Comparison of ENCODE assay signal across 8 cellular contexts in genomic region chr6:11324453-11325023, GRCh38.
DNase-seq lines count a peak whose midpoint lies in the region; FAIRE-seq and TF ChIP-seq lines count a peak whose summit lies in the region.

No MANE protein-coding gene starts in this region.

- peaks cover 48% of the 10 kb centered on the region for H3K4me1 ChIP-seq in HAP-1
- H3K4me1 ChIP-seq in neuronal stem cell (ENCODE audit: control insufficient read depth in 2 of 2, insufficient read depth in 1 of 2, low read depth in 1 of 2, low read length in 2 of 2): peaks cover 4 to 12% of the 10 kb centered on the region in 2 donors

- no peak overlapping the region for H3K14ac ChIP-seq in neuronal stem cell (ENCODE audit: low read length)

- peak overlapping the region; percentile 53 for H3K4me3 Mint-ChIP-seq in T-helper 2 cell treated with Interferon-gamma antibody and Interleukin-4, amounts not matched to agents 5 μg/mL and 100 μg/mL, for 36 hours

- H3K4me3 ChIP-seq in HAP-1 (no peak overlapping the region), neuronal stem cell (ENCODE audit: low read length in 2 of 2) (no peak overlapping the region), coronary artery (no peak overlapping the region)

- H2BK5ac ChIP-seq in neuronal stem cell (ENCODE audit: low read length): no peak overlapping the region

- H3K4me2 ChIP-seq in neuronal stem cell (ENCODE audit: insufficient read depth, low read length, poor library complexity, severe bottlenecking): no peak overlapping the region

- H2BK15ac ChIP-seq in neuronal stem cell (ENCODE audit: low read length): no peak overlapping the region

- H3K9ac ChIP-seq in neuronal stem cell (ENCODE audit: low read depth, low read length, poor library complexity): no peak overlapping the region

- in situ Hi-C loops in HAP-1 (cut with MboI; ENCODE audit: low sequenced_read_pairs): no loop called here

- H3K36me3 Mint-ChIP-seq in T-helper 2 cell treated with Interferon-gamma antibody and Interleukin-4, amounts not matched to agents 5 μg/mL and 100 μg/mL, for 36 hours (ENCODE audit: low read depth): peaks cover 36% of the 10 kb centered on the region

- H2AFZ ChIP-seq in neuronal stem cell (ENCODE audit: low read length): peak overlapping the region; percentile 40

- no peaks in the 10 kb centered on the region for H3K27me3 Mint-ChIP-seq in T-helper 2 cell treated with Interferon-gamma antibody and Interleukin-4, amounts not matched to agents 5 μg/mL and 100 μg/mL, for 36 hours (ENCODE audit: low read depth)

- H3K79me1 ChIP-seq in neuronal stem cell (ENCODE audit: low read depth, low read length): no peaks in the 10 kb centered on the region

- H3K36me3 ChIP-seq in HAP-1 (replicated peaks) (no peaks in the 10 kb centered on the region), neuronal stem cell (replicated peaks in 1 of 2; ENCODE audit: control insufficient read depth in 2 of 2, insufficient read depth in 2 of 2, low read length in 2 of 2) (no peaks in the 10 kb centered on the region)

- no peak overlapping the region for H2BK120ac ChIP-seq in neuronal stem cell (ENCODE audit: low read depth, low read length)

- peak overlapping the region; percentile 78 for H3K27ac Mint-ChIP-seq in T-helper 2 cell treated with Interferon-gamma antibody and Interleukin-4, amounts not matched to agents 5 μg/mL and 100 μg/mL, for 36 hours

- H3K18ac ChIP-seq in neuronal stem cell (ENCODE audit: low read length): no peak overlapping the region

- peak; percentile 71 for FAIRE-seq in GM18507 (lab: Jason Lieb, UNC)

- no CpG with 5 or more reads among the region's 6 CpGs for WGBS in neuronal stem cell (ENCODE audit: extremely low coverage in 2 of 2, insufficient read length in 2 of 2, insufficient replicate concordance in 1 of 2), 2 donors

- H3K9me3 Mint-ChIP-seq in T-helper 2 cell treated with Interferon-gamma antibody and Interleukin-4, amounts not matched to agents 5 μg/mL and 100 μg/mL, for 36 hours: no peaks in the 10 kb centered on the region

- H3K27ac ChIP-seq in neuronal stem cell (replicated peaks; ENCODE audit: low read length) (no peak overlapping the region), coronary artery (no peak overlapping the region)

- H2AK5ac ChIP-seq in neuronal stem cell (ENCODE audit: low read depth, low read length): no peak overlapping the region

- H4K8ac ChIP-seq in neuronal stem cell (ENCODE audit: low read depth, low read length): no peak overlapping the region

- no peak for TF ChIP-seq CTCF in coronary artery (IDR thresholded peaks at IDR 0.05)

- no peak overlapping the region for H4K91ac ChIP-seq in neuronal stem cell (ENCODE audit: low read depth, low read length, poor library complexity)

- H3K27me3 ChIP-seq in HAP-1 (ENCODE audit: low read depth): no peaks in the 10 kb centered on the region
- peaks cover 0 to 2% (median 0%) of the 10 kb centered on the region in 3 experiments for H3K27me3 ChIP-seq in neuronal stem cell (ENCODE audit: control insufficient read depth in 3 of 3, insufficient read depth in 3 of 3, low read depth in 1 of 3, low read length in 3 of 3)

- no peak overlapping the region for H3K23ac ChIP-seq in neuronal stem cell (ENCODE audit: low read depth, low read length, poor library complexity)

- no peak overlapping the region for H3K4ac ChIP-seq in neuronal stem cell (ENCODE audit: low read length)

- peak; percentile 18 for DNase-seq in GM18507 (ENCODE audit: extremely low spot score, insufficient read length, low read depth)
- peak; percentile 68 to 79 for DNase-seq in HAP-1 (ENCODE audit: low spot score in 2 of 2)
- DNase-seq in T-helper 2 cell treated with Interferon-gamma antibody and Interleukin-4, amounts not matched to agents 5 μg/mL and 100 μg/mL, for 36 hours (ENCODE audit: low spot score): peak; percentile 79
- no peak for DNase-seq in neuronal stem cell (ENCODE audit: low spot score)
- DNase-seq in SHP77 treated with DMSO at 0.1 percent for 48 hours (lab: John Stamatoyannopoulos, UW): no peak
- DNase-seq in dermis blood vessel endothelial cell: no peak
- DNase-seq in coronary artery (ENCODE audit: low spot score): no peak
- DNase-seq in cortex of kidney (lab: John Stamatoyannopoulos, UW): no peak

- peaks cover 32% of the 10 kb centered on the region for H3K4me1 Mint-ChIP-seq in T-helper 2 cell treated with Interferon-gamma antibody and Interleukin-4, amounts not matched to agents 5 μg/mL and 100 μg/mL, for 36 hours (ENCODE audit: low read depth)

- H3K9me3 ChIP-seq in HAP-1: no peaks in the 10 kb centered on the region
- H3K9me3 ChIP-seq in neuronal stem cell (replicated peaks in 1 of 2; ENCODE audit: control insufficient read depth in 2 of 2, insufficient read depth in 1 of 2, low read depth in 1 of 2, low read length in 2 of 2): peaks cover 0 to 2% of the 10 kb centered on the region in 2 donors

- H2BK12ac ChIP-seq in neuronal stem cell (ENCODE audit: low read length): no peak overlapping the region

Comparison
In these comparisons a context has a peak if more than half of its experiments do, and no peak if none do; other contexts are left out.
1. DNase-seq: peak in GM18507 (single experiment), HAP-1 (2 of 2) and T-helper 2 cell treated with Interferon-gamma antibody and Interleukin-4, amounts not matched to agents 5 μg/mL and 100 μg/mL, for 36 hours (single experiment); none in neuronal stem cell (single experiment), SHP77 treated with DMSO at 0.1 percent for 48 hours (single experiment), dermis blood vessel endothelial cell (single experiment), coronary artery (single experiment) and cortex of kidney (single experiment).